Comparison of ENCODE assay signal across 8 cellular contexts in genomic region chr6:391559-392440, GRCh38. TPM values are rescaled to one million over a fixed set of nuclear protein-coding genes. Genes with fewer than 3 reads are reported as not detected.
DNase-seq lines count a peak whose midpoint lies in the region; ATAC-seq, FAIRE-seq and TF ChIP-seq lines count a peak whose summit lies in the region.

IRF4 (plus strand) TSS chr6:391752; CDS start chr6:393153, 1,401 bp downstream.

- H3K9me3 Mint-ChIP-seq in type B pancreatic cell, result no peaks in the 10 kb centered on the region

- intact Hi-C loops in endothelial cell of umbilical vein (cut with micrococcal nuclease), result loop anchor here (5.0 kb wide), 1 partner anchor 204 kb away; no protein-coding TSS in a partner anchor

- H2BK120ac ChIP-seq in neuronal stem cell (ENCODE audit: low read depth, low read length), result no peak within 1 kb of the TSS

- H3K14ac ChIP-seq in neuronal stem cell (ENCODE audit: low read length), result no peak within 1 kb of the TSS

- H4K8ac ChIP-seq in neuronal stem cell (ENCODE audit: low read depth, low read length), result no peak within 1 kb of the TSS

- H3K4me3 Mint-ChIP-seq in type B pancreatic cell, result peak within 1 kb of the TSS; percentile 83

- H3K27ac ChIP-seq in endothelial cell of umbilical vein (ENCODE audit: insufficient read depth, low read depth, low read length), result no peak within 1 kb of the TSS
- no peak within 1 kb of the TSS for H3K27ac ChIP-seq in neuronal stem cell (replicated peaks; ENCODE audit: low read length)

- H3K27ac Mint-ChIP-seq in type B pancreatic cell, result no peak within 1 kb of the TSS

- H3K4me3 ChIP-seq in endothelial cell of umbilical vein (replicated peaks in 1 of 3; ENCODE audit: insufficient read depth in 1 of 3, low read depth in 1 of 3, low read length in 3 of 3) (peak within 1 kb of the TSS in 1 of 3 experiments; percentile 4), neuronal stem cell (ENCODE audit: low read length in 2 of 2) (peak within 1 kb of the TSS; percentile 15 to 79)

- peaks cover 5% of the 10 kb centered on the region for H3K4me1 Mint-ChIP-seq in type B pancreatic cell (ENCODE audit: unreplicated experiment)

- no peaks in the 10 kb centered on the region for H3K9me1 ChIP-seq in endothelial cell of umbilical vein (replicated peaks; ENCODE audit: control insufficient read depth, extremely low read depth, insufficient read depth, low read length)

- H2AFZ ChIP-seq in endothelial cell of umbilical vein (ENCODE audit: low read depth, low read length) (no peak within 1 kb of the TSS), neuronal stem cell (ENCODE audit: low read length) (peak within 1 kb of the TSS; percentile 77)

- H4K91ac ChIP-seq in neuronal stem cell (ENCODE audit: low read depth, low read length, poor library complexity), result no peak within 1 kb of the TSS

- no peak for FAIRE-seq in endothelial cell of umbilical vein (lab: Jason Lieb, UNC)

- peak within 1 kb of the TSS; percentile 2 for H2BK12ac ChIP-seq in neuronal stem cell (ENCODE audit: low read length)

- peak within 1 kb of the TSS; percentile 54 for H2BK15ac ChIP-seq in neuronal stem cell (ENCODE audit: low read length)

- peaks cover 6% of the 10 kb centered on the region for H3K4me1 ChIP-seq in endothelial cell of umbilical vein (ENCODE audit: control insufficient read depth, extremely low read depth, insufficient read depth, low read length)
- peaks cover 0 to 2% of the 10 kb centered on the region in 2 donors for H3K4me1 ChIP-seq in neuronal stem cell (ENCODE audit: control insufficient read depth in 2 of 2, insufficient read depth in 1 of 2, low read depth in 1 of 2, low read length in 2 of 2)

- no peaks in the 10 kb centered on the region for H3K36me3 Mint-ChIP-seq in type B pancreatic cell

- H3K36me3 ChIP-seq in endothelial cell of umbilical vein (ENCODE audit: control insufficient read depth in 2 of 2, extremely low read depth in 1 of 2, insufficient read depth in 2 of 2, low read length in 2 of 2), result no peaks in the 10 kb centered on the region
- no peaks in the 10 kb centered on the region for H3K36me3 ChIP-seq in neuronal stem cell (replicated peaks in 1 of 2; ENCODE audit: control insufficient read depth in 2 of 2, insufficient read depth in 2 of 2, low read length in 2 of 2)

- no CpG with 5 or more reads among the region's 82 CpGs for WGBS in neuronal stem cell (ENCODE audit: extremely low coverage in 2 of 2, insufficient read length in 2 of 2, insufficient replicate concordance in 1 of 2), 2 donors

- H2BK5ac ChIP-seq in neuronal stem cell (ENCODE audit: low read length), result no peak within 1 kb of the TSS

- POLR2A ChIA-PET in endothelial cell of umbilical vein (lab: Charles Lee), result no interaction called here

- H2AK5ac ChIP-seq in neuronal stem cell (ENCODE audit: low read depth, low read length), result no peak within 1 kb of the TSS

- TF ChIP-seq CTCF in endothelial cell of umbilical vein (IDR thresholded peaks at IDR 0.05; ENCODE audit: extremely low read depth in 1 of 2, insufficient read depth in 1 of 2, low read depth in 1 of 2, low read length in 2 of 2) (no peak), type B pancreatic cell (conservative IDR thresholded peaks at IDR 0.05) (no peak)

- no peaks in the 10 kb centered on the region for H3K79me2 ChIP-seq in endothelial cell of umbilical vein (ENCODE audit: control insufficient read depth, insufficient read depth, low read length)

- peaks cover 92% of the 10 kb centered on the region for H3K27me3 Mint-ChIP-seq in type B pancreatic cell

- H3K9ac ChIP-seq in endothelial cell of umbilical vein (replicated peaks; ENCODE audit: extremely low read depth, insufficient read depth, low read length) (no peak within 1 kb of the TSS), neuronal stem cell (ENCODE audit: low read depth, low read length, poor library complexity) (peak within 1 kb of the TSS; percentile 50)

- no peak within 1 kb of the TSS for H3K4me2 ChIP-seq in endothelial cell of umbilical vein (ENCODE audit: insufficient read depth, low read length)
- H3K4me2 ChIP-seq in neuronal stem cell (ENCODE audit: insufficient read depth, low read length, poor library complexity, severe bottlenecking), result peak within 1 kb of the TSS; percentile 86

- H3K4ac ChIP-seq in neuronal stem cell (ENCODE audit: low read length), result no peak within 1 kb of the TSS

- ATAC-seq in GM18511 (IDR thresholded peaks at IDR 0.05; ENCODE audit: unreplicated experiment) (peak; percentile 56), HG02870 (IDR thresholded peaks at IDR 0.05; ENCODE audit: unreplicated experiment) (peak; percentile 41)

- peaks cover 49 to 65% of the 10 kb centered on the region in 2 experiments for H3K27me3 ChIP-seq in endothelial cell of umbilical vein (ENCODE audit: control insufficient read depth in 2 of 2, insufficient read depth in 2 of 2, low read length in 2 of 2)
- peaks cover 14 to 95% (median 51%) of the 10 kb centered on the region in 3 experiments for H3K27me3 ChIP-seq in neuronal stem cell (ENCODE audit: control insufficient read depth in 3 of 3, insufficient read depth in 3 of 3, low read depth in 1 of 3, low read length in 3 of 3)

- dilution Hi-C loops in endothelial cell of umbilical vein (cut with MboI; ENCODE audit: extremely low pct_ligation_motif_present, low sequenced_read_pairs), result no loop called here

- H3K79me1 ChIP-seq in neuronal stem cell (ENCODE audit: low read depth, low read length), result no peaks in the 10 kb centered on the region

- no TSS peak for BruUV-seq in endothelial cell of umbilical vein (replicated peaks; lab: Mats Ljungman, UMichigan)

- CTCF ChIA-PET in endothelial cell of umbilical vein (lab: Charles Lee), result no interaction called here

- TF ChIP-seq POLR2A in endothelial cell of umbilical vein (IDR thresholded peaks at IDR 0.05; ENCODE audit: low read depth, low read length), result no peak

- peak within 1 kb of the TSS; percentile 68 for H3K23ac ChIP-seq in neuronal stem cell (ENCODE audit: low read depth, low read length, poor library complexity)

- no peaks in the 10 kb centered on the region for H3K9me3 ChIP-seq in endothelial cell of umbilical vein (replicated peaks; ENCODE audit: control insufficient read depth, insufficient read depth, low read length)
- no peaks in the 10 kb centered on the region for H3K9me3 ChIP-seq in neuronal stem cell (replicated peaks in 1 of 2; ENCODE audit: control insufficient read depth in 2 of 2, insufficient read depth in 1 of 2, low read depth in 1 of 2, low read length in 2 of 2)

- peak within 1 kb of the TSS; percentile 89 for H3K18ac ChIP-seq in neuronal stem cell (ENCODE audit: low read length)

- DNase-seq in activated CD4-positive, alpha-beta T cell treated with anti-CD3 and anti-CD28 coated beads for 4 hours, result peak; percentile 81 to 85
- no peak for DNase-seq in endothelial cell of umbilical vein (ENCODE audit: low read depth, low spot score)
- DNase-seq in neuronal stem cell (ENCODE audit: low spot score), result peak; percentile 35
- no peak for DNase-seq in type B pancreatic cell (ENCODE audit: extremely low spot score, unreplicated experiment)
- DNase-seq in RKO (ENCODE audit: low spot score), result no peak
- no peak for DNase-seq in DMS114 treated with DMSO at 0.1 percent for 48 hours (lab: John Stamatoyannopoulos, UW; ENCODE audit: unreplicated experiment)

- H4K20me1 ChIP-seq in endothelial cell of umbilical vein (replicated peaks; ENCODE audit: control insufficient read depth, extremely low read depth, insufficient read depth, low read length), result no peaks in the 10 kb centered on the region

TF ChIP-seq in endothelial cell of umbilical vein, 7 proteins besides CTCF, POLR2A, EP300 and RAD21:
- TF ChIP-seq FOS (IDR thresholded peaks at IDR 0.05; ENCODE audit: borderline replicate concordance, insufficient read depth, low read length) (no peak), EZH2 (IDR thresholded peaks at IDR 0.05; ENCODE audit: borderline replicate concordance, low read depth, low read length, severe bottlenecking) (peak; percentile 58), MAX (IDR thresholded peaks at IDR 0.05; ENCODE audit: insufficient read depth, insufficient read length) (no peak), POLR2AphosphoS5 (IDR thresholded peaks at IDR 0.05; ENCODE audit: insufficient read depth, low read depth, low read length) (no peak)

RNA-seq across cellular contexts. Expression of gene IRF4, which starts in this region (rescaled TPM):
- total RNA-seq in endothelial cell of umbilical vein, result not detected in 2 replicates
- polyA plus RNA-seq in endothelial cell of umbilical vein, result not detected in 2 replicates
- 0.01 TPM in 1 of 2 replicates, not detected in the other for polyA plus RNA-seq in endothelial cell of umbilical vein (2011; cell fraction: cytosol; rRNA removed)
- not detected in 2 replicates for polyA plus RNA-seq in endothelial cell of umbilical vein (2011; cell fraction: nucleus; rRNA removed)
- not detected in 2 replicates for polyA plus RNA-seq in endothelial cell of umbilical vein (2012)
- not detected in 2 replicates for polyA minus RNA-seq in endothelial cell of umbilical vein
- not detected for polyA minus RNA-seq in endothelial cell of umbilical vein (2011; cell fraction: cytosol; rRNA and poly(A)+ RNA removed)
- not detected in 2 replicates for polyA minus RNA-seq in endothelial cell of umbilical vein (2011; cell fraction: nucleus; rRNA and poly(A)+ RNA removed)
- 0.42 TPM for polyA plus RNA-seq in neuronal stem cell (2013, experiment 1 of 2)
- 0.48 TPM for polyA plus RNA-seq in neuronal stem cell (2013, experiment 2 of 2)
- total RNA-seq in type B pancreatic cell (ENCODE audit: low replicate concordance), result 1.7 TPM in 1 of 2 replicates, not detected in the other

Comparison
In these comparisons a context has a peak if more than half of its experiments do, and no peak if none do; other contexts are left out.
1. DNase-seq: peak in activated CD4-positive, alpha-beta T cell treated with anti-CD3 and anti-CD28 coated beads for 4 hours (2 of 2) and neuronal stem cell (single experiment); none in endothelial cell of umbilical vein (single experiment), type B pancreatic cell (single experiment), RKO (single experiment) and DMS114 treated with DMSO at 0.1 percent for 48 hours (single experiment).